1 cellular context compared by ENCODE assay signal in the genomic region with DNA sequence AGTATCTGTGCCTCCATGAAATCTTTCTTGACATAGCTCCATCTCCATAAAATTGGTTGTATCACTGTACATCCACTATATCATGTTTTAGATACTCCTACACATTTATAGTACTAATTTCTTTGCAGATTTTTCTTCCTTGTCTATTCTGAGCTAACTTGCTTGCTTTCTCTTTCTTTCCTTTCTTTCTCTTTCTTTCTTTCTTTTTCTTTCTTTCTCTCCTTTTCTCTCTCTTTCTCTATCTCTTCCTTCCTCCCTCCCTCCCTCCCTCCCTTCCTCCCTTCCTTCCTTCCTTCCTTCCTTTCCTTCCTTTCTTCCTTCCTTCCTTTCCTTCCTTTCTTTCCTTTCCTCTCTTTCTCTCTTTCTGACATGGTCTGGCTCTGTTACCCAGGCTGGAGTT.
TF ChIP-seq lines count a peak whose summit lies in the region.

No MANE protein-coding gene starts in this region.

TF ChIP-seq in HEK293, 187 proteins besides CTCF, POLR2A, EP300 and RAD21 (continued from another document):
- no peak for TF ChIP-seq ZNF18 (tag by site-specific recombination; IDR thresholded peaks at IDR 0.05)
